1 cellular context compared by ENCODE assay signal in the genomic region with DNA sequence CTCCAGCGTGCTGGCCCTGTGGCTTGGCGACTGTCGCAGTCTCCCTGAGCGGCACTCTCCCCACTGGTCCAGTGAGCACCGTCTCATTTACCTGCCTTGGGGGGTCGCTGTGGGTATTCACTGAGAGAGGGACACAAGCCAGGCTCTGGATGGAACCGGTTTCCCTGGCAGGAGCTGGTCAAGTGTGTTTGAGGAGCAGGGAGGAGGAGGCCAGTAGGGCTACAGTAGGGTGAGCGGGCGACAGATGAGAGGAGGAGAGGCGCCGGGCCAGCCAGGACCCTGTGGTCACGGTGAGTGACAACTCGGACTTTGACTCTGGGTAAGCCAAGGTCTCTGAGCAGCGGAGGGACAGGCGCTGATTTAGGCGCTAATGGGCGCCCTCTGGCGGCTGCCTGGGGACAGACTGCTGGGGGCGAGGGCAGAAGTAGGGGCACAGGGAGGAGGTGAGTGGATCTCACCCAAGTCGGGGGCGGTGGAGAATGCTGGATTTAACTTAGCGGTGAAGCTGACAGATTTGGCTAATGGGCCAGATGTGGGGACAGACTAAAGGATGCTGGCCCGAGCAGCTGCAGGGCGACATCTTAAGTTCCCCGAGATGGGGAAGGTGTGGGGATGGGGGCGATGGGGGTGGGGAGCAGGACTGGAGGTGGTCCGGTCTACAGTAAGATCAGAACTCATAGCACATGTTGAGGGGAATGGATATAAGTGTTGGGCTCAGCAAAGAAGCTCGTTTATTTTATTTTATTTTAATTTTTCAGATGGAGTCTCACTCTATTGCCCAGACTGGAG.
TF ChIP-seq lines count a peak whose summit lies in the region.

No MANE protein-coding gene starts in this region.

TF ChIP-seq in HEK293, 187 proteins besides CTCF, POLR2A, EP300 and RAD21 (continued from another document and continues in another):
- 0 out of 2 replicates have a peak, but pooled peaks have one; percentile 17 for TF ChIP-seq BCL11B (tag by site-specific recombination; IDR thresholded peaks at IDR 0.05; ENCODE audit: low read depth)
- no peak for TF ChIP-seq ZNF23 (tag by site-specific recombination; IDR thresholded peaks at IDR 0.05; ENCODE audit: borderline replicate concordance)
- peak; percentile 84 for TF ChIP-seq ZNF501 (tag by site-specific recombination; IDR thresholded peaks at IDR 0.05)
- peak; percentile 98 for TF ChIP-seq ZNF2 (tag by site-specific recombination; IDR thresholded peaks at IDR 0.05)
- peak; percentile 63; the same call in 1 of the 2 replicates for TF ChIP-seq ZNF600 (tag by site-specific recombination; IDR thresholded peaks at IDR 0.05)
- TF ChIP-seq ZIC2 (tag by site-specific recombination; IDR thresholded peaks at IDR 0.05) = no peak
- peak; percentile 92 for TF ChIP-seq PATZ1 (tag by site-specific recombination; IDR thresholded peaks at IDR 0.05)
- TF ChIP-seq, protein P1, sequence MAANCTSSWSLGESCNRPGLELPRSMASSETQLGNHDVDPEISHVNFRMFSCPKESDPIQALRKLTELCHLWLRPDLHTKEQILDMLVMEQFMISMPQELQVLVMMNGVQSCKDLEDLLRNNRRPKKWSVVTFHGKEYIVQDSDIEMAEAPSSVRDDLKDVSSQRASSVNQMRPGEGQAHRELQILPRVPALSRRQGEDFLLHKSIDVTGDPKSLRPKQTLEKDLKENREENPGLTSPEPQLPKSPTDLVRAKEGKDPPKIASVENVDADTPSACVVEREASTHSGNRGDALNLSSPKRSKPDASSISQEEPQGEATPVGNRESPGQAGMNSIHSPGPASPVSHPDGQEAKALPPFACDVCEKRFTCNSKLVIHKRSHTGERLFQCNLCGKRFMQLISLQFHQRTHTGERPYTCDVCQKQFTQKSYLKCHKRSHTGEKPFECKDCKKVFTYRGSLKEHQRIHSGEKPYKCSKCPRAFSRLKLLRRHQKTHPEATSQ (tag by site-specific recombination; IDR thresholded peaks at IDR 0.05) = no peak
- TF ChIP-seq KLF16 (tag by site-specific recombination; IDR thresholded peaks at IDR 0.05) = 0 out of 2 replicates have a peak, but pooled peaks have one; percentile 44
- TF ChIP-seq ZBTB8A (tag by site-specific recombination; IDR thresholded peaks at IDR 0.05) = peak; percentile 40; the same call in 1 of the 2 replicates
- peak; percentile 71 for TF ChIP-seq ZNF561 (tag by site-specific recombination; IDR thresholded peaks at IDR 0.05; ENCODE audit: borderline replicate concordance)
- TF ChIP-seq GLIS1 (tag by site-specific recombination; IDR thresholded peaks at IDR 0.05) = peak; percentile 90
- TF ChIP-seq ZNF585B (tag by site-specific recombination; IDR thresholded peaks at IDR 0.05) = no peak
- TF ChIP-seq ZFP69B (tag by site-specific recombination; IDR thresholded peaks at IDR 0.05) = no peak
- TF ChIP-seq SP7 (tag by site-specific recombination; IDR thresholded peaks at IDR 0.05) = peak; percentile 63
- peak; percentile 60 for TF ChIP-seq ZNF335 (tag by site-specific recombination; conservative IDR thresholded peaks at IDR 0.05)
- peak; percentile 80; the same call in 1 of the 2 replicates for TF ChIP-seq BCL11A (tag by site-specific recombination; IDR thresholded peaks at IDR 0.05; ENCODE audit: low read depth)
- no peak for TF ChIP-seq ZNF777 (tag by site-specific recombination; IDR thresholded peaks at IDR 0.05; ENCODE audit: borderline replicate concordance)
- TF ChIP-seq, protein P2, sequence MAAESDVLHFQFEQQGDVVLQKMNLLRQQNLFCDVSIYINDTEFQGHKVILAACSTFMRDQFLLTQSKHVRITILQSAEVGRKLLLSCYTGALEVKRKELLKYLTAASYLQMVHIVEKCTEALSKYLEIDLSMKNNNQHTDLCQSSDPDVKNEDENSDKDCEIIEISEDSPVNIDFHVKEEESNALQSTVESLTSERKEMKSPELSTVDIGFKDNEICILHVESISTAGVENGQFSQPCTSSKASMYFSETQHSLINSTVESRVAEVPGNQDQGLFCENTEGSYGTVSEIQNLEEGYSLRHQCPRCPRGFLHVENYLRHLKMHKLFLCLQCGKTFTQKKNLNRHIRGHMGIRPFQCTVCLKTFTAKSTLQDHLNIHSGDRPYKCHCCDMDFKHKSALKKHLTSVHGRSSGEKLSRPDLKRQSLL (tag by site-specific recombination; IDR thresholded peaks at IDR 0.05) = no peak
- TF ChIP-seq, protein P3, sequence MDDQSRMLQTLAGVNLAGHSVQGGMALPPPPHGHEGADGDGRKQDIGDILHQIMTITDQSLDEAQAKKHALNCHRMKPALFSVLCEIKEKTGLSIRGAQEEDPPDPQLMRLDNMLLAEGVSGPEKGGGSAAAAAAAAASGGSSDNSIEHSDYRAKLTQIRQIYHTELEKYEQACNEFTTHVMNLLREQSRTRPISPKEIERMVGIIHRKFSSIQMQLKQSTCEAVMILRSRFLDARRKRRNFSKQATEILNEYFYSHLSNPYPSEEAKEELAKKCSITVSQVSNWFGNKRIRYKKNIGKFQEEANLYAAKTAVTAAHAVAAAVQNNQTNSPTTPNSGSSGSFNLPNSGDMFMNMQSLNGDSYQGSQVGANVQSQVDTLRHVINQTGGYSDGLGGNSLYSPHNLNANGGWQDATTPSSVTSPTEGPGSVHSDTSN (CRISPR knock-in tag; IDR thresholded peaks at IDR 0.05) = 0 out of 2 replicates have a peak, but pooled peaks have one; percentile 35
- TF ChIP-seq ZNF701 (tag by site-specific recombination; IDR thresholded peaks at IDR 0.05) = no peak
- TF ChIP-seq YY1 (tag by site-specific recombination; IDR thresholded peaks at IDR 0.05) = no peak
- no peak for TF ChIP-seq INSM2 (tag by site-specific recombination; IDR thresholded peaks at IDR 0.05)
- no peak for TF ChIP-seq ZNF398 (tag by site-specific recombination; IDR thresholded peaks at IDR 0.05)
- no peak for TF ChIP-seq ZNF707 (tag by site-specific recombination; IDR thresholded peaks at IDR 0.05)
- TF ChIP-seq ZNF629 (tag by site-specific recombination; IDR thresholded peaks at IDR 0.05) = peak; percentile 35; the same call in 1 of the 2 replicates
- TF ChIP-seq ZNF624 (tag by site-specific recombination; IDR thresholded peaks at IDR 0.05) = no peak
- TF ChIP-seq ZNF221 (tag by site-specific recombination; IDR thresholded peaks at IDR 0.05; ENCODE audit: borderline replicate concordance) = no peak
- TF ChIP-seq SCRT2 (tag by site-specific recombination; IDR thresholded peaks at IDR 0.05) = no peak
- TF ChIP-seq ZFHX2 (tag by site-specific recombination; conservative IDR thresholded peaks at IDR 0.05) = peak; percentile 78
- no peak for TF ChIP-seq ZNF433 (tag by site-specific recombination; IDR thresholded peaks at IDR 0.05; ENCODE audit: low read depth)
- peak; percentile 67 for TF ChIP-seq GLIS2 (tag by site-specific recombination; IDR thresholded peaks at IDR 0.05)
- peak; percentile 54 for TF ChIP-seq ZEB2 (tag by site-specific recombination; IDR thresholded peaks at IDR 0.05)
- TF ChIP-seq HOXA7 (CRISPR knock-in tag; IDR thresholded peaks at IDR 0.05; ENCODE audit: borderline replicate concordance) = no peak
- peak; percentile 55; the same call in 1 of the 2 replicates for TF ChIP-seq ZXDB (tag by site-specific recombination; IDR thresholded peaks at IDR 0.05)
- peak; percentile 36; the same call in 1 of the 2 replicates for TF ChIP-seq ZNF366 (tag by site-specific recombination; conservative IDR thresholded peaks at IDR 0.05)
- TF ChIP-seq ZNF530 (tag by site-specific recombination; IDR thresholded peaks at IDR 0.05; ENCODE audit: low read depth) = no peak
- TF ChIP-seq GLI2 (tag by site-specific recombination; IDR thresholded peaks at IDR 0.05; ENCODE audit: borderline replicate concordance, low read depth) = no peak
- TF ChIP-seq HOXD13 (CRISPR knock-in tag; IDR thresholded peaks at IDR 0.05; ENCODE audit: borderline replicate concordance) = no peak
- no peak for TF ChIP-seq ZNF16 (tag by site-specific recombination; IDR thresholded peaks at IDR 0.05; ENCODE audit: low read depth)
- TF ChIP-seq, protein P4, sequence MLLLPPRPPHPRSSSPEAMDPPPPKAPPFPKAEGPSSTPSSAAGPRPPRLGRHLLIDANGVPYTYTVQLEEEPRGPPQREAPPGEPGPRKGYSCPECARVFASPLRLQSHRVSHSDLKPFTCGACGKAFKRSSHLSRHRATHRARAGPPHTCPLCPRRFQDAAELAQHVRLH (tag by site-specific recombination; IDR thresholded peaks at IDR 0.05) = peak; percentile 89
- TF ChIP-seq ZNF654 (tag by site-specific recombination; IDR thresholded peaks at IDR 0.05; ENCODE audit: low read depth) = peak; percentile 23; the same call in 1 of the 2 replicates
- TF ChIP-seq, protein P5, sequence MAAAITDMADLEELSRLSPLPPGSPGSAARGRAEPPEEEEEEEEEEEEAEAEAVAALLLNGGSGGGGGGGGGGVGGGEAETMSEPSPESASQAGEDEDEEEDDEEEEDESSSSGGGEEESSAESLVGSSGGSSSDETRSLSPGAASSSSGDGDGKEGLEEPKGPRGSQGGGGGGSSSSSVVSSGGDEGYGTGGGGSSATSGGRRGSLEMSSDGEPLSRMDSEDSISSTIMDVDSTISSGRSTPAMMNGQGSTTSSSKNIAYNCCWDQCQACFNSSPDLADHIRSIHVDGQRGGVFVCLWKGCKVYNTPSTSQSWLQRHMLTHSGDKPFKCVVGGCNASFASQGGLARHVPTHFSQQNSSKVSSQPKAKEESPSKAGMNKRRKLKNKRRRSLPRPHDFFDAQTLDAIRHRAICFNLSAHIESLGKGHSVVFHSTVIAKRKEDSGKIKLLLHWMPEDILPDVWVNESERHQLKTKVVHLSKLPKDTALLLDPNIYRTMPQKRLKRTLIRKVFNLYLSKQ (tag by site-specific recombination; IDR thresholded peaks at IDR 0.05; ENCODE audit: borderline replicate concordance) = no peak
- TF ChIP-seq KLF10 (tag by site-specific recombination; IDR thresholded peaks at IDR 0.05) = no peak
- no peak for TF ChIP-seq KLF17 (tag by site-specific recombination; IDR thresholded peaks at IDR 0.05)
- TF ChIP-seq MYNN (tag by site-specific recombination; IDR thresholded peaks at IDR 0.05; ENCODE audit: borderline replicate concordance) = no peak
- TF ChIP-seq ZBTB17 (tag by site-specific recombination; IDR thresholded peaks at IDR 0.05) = peak; percentile 88
- no peak for TF ChIP-seq ZNF404 (tag by site-specific recombination; IDR thresholded peaks at IDR 0.05)
- peak; percentile 70; the same call in 1 of the 2 replicates for TF ChIP-seq TRIM28 (IDR thresholded peaks at IDR 0.05; ENCODE audit: borderline replicate concordance, low read length)
